ENCODE assay signal across 13 cellular contexts in genomic region chr1:193754732-193755427, GRCh38.
DNase-seq lines count a peak whose midpoint lies in the region; ATAC-seq and TF ChIP-seq lines count a peak whose summit lies in the region.
"Had no signal": no experiment of that assay in that cellular context is flagged by ENCODE, and none has a peak within 500 bp of the region (broad histone marks: within the 10 kb centered on the region; RNA-seq: fewer than 3 reads in every experiment).

No MANE protein-coding gene starts in this region.

- peak; percentile 24 for TF ChIP-seq CTCF in Calu3 (IDR thresholded peaks at IDR 0.05; ENCODE audit: unreplicated experiment)
- peak; percentile 26 for TF ChIP-seq CTCF in SU-DHL-6 (IDR thresholded peaks at IDR 0.05; ENCODE audit: insufficient read depth, low read length, poor library complexity, severe bottlenecking)
- TF ChIP-seq CTCF in glutamatergic neuron (IDR thresholded peaks at IDR 0.05; ENCODE audit: partially characterized antibody, unreplicated experiment): peak; percentile 9

- intact Hi-C loops in Calu3 (cut with micrococcal nuclease; ENCODE audit: unreplicated experiment): loop anchor here (10.0 kb wide), 1 partner anchor 350 kb away; no protein-coding TSS in a partner anchor

- H3K9me3 Mint-ChIP-seq in Calu3 (ENCODE audit: low read depth, unreplicated experiment): peaks cover 3% of the 10 kb centered on the region
- H3K9me3 Mint-ChIP-seq in glutamatergic neuron (ENCODE audit: unreplicated experiment): peaks cover 2% of the 10 kb centered on the region
- no peaks in the 10 kb centered on the region for H3K9me3 Mint-ChIP-seq in effector memory CD8-positive, alpha-beta T cell

- H3K4me3 Mint-ChIP-seq in Calu3 (ENCODE audit: low read depth, unreplicated experiment) (no peak overlapping the region), glutamatergic neuron (ENCODE audit: unreplicated experiment) (no peak overlapping the region)
- no peak overlapping the region for H3K4me3 Mint-ChIP-seq in effector memory CD8-positive, alpha-beta T cell

- H3K27ac ChIP-seq in SU-DHL-6 (ENCODE audit: low read depth, low read length): no peak overlapping the region

- ATAC-seq in effector memory CD8-positive, alpha-beta T cell (replicated peaks): no peak
- no peak for ATAC-seq in HG03196 (IDR thresholded peaks at IDR 0.05; ENCODE audit: unreplicated experiment)
- ATAC-seq: right cardiac atrium, Right ventricle myocardium inferior had no signal

- H3K9ac ChIP-seq in SU-DHL-6 (ENCODE audit: low read length): no peak overlapping the region

- CTCF ChIA-PET in Calu3 (lab: Charles Lee): no interaction called here

- DNase-seq in Calu3 (no peak), HT-29 (ENCODE audit: low spot score) (peak; percentile 36), glutamatergic neuron (no peak), cerebellar cortex (ENCODE audit: low spot score) (no peak), retina (no peak)
- DNase-seq in effector memory CD8-positive, alpha-beta T cell: no peak
- DNase-seq: activated CD4-positive, alpha-beta T cell treated with anti-CD3 and anti-CD28 coated beads for 48 hours; activated naive CD4-positive, alpha-beta T cell treated with anti-CD3 and anti-CD28 coated beads, Interleukin-2, amount 50 U/mL, for 16 hours; NCI-H2081 treated with DMSO at 0.1 percent for 48 hours; right cardiac atrium had no signal

- H2AFZ ChIP-seq in SU-DHL-6 (ENCODE audit: low read depth, low read length, severe bottlenecking): no peak overlapping the region

- H3F3A ChIP-seq in SU-DHL-6 (ENCODE audit: insufficient read depth): no peaks in the 10 kb centered on the region

- H3K79me2 ChIP-seq in SU-DHL-6 (ENCODE audit: insufficient read depth, low read length): no peaks in the 10 kb centered on the region

- H3K27ac Mint-ChIP-seq in Calu3 (ENCODE audit: unreplicated experiment) (no peak overlapping the region), glutamatergic neuron (ENCODE audit: unreplicated experiment) (no peak overlapping the region)
- no peak overlapping the region for H3K27ac Mint-ChIP-seq in effector memory CD8-positive, alpha-beta T cell

- no TSS peak for BruUV-seq in Calu3 (replicated peaks; lab: Mats Ljungman, UMichigan)

- no peaks in the 10 kb centered on the region for H4K20me1 ChIP-seq in SU-DHL-6 (ENCODE audit: low read depth, low read length)

- H3K4me2 ChIP-seq in SU-DHL-6 (ENCODE audit: low read depth, low read length, poor library complexity, severe bottlenecking): no peak overlapping the region

- no peaks in the 10 kb centered on the region for H3K27me3 ChIP-seq in SU-DHL-6 (ENCODE audit: low read length)

- H3K4me1 Mint-ChIP-seq in Calu3 (ENCODE audit: low read depth, unreplicated experiment) (no peaks in the 10 kb centered on the region), glutamatergic neuron (ENCODE audit: low read depth, unreplicated experiment) (no peaks in the 10 kb centered on the region)
- peaks cover 0 to 5% of the 10 kb centered on the region in 2 donors for H3K4me1 Mint-ChIP-seq in effector memory CD8-positive, alpha-beta T cell (ENCODE audit: low read depth in 2 of 2)

- H3K9me2 ChIP-seq in SU-DHL-6 (replicated peaks; ENCODE audit: insufficient read depth, low read length): no peaks in the 10 kb centered on the region

- H3K36me3 Mint-ChIP-seq in Calu3 (ENCODE audit: insufficient read depth, unreplicated experiment) (no peaks in the 10 kb centered on the region), glutamatergic neuron (ENCODE audit: unreplicated experiment) (peaks cover 5% of the 10 kb centered on the region)
- H3K36me3 Mint-ChIP-seq in effector memory CD8-positive, alpha-beta T cell (ENCODE audit: insufficient read depth): peaks cover 12% of the 10 kb centered on the region

- no peaks in the 10 kb centered on the region; the same call in 1 of the 2 replicates for H3K9me3 ChIP-seq in SU-DHL-6 (ENCODE audit: insufficient read depth, low read length)

- H3K4me3 ChIP-seq in SU-DHL-6 (ENCODE audit: insufficient read depth, low read length, poor library complexity, severe bottlenecking): no peak overlapping the region

- no peaks in the 10 kb centered on the region for H3K36me3 ChIP-seq in SU-DHL-6 (ENCODE audit: low read length)

- no peaks in the 10 kb centered on the region for H3K27me3 Mint-ChIP-seq in Calu3 (ENCODE audit: unreplicated experiment)
- no peaks in the 10 kb centered on the region for H3K27me3 Mint-ChIP-seq in glutamatergic neuron (ENCODE audit: unreplicated experiment)
- H3K27me3 Mint-ChIP-seq in effector memory CD8-positive, alpha-beta T cell: no peaks in the 10 kb centered on the region
